Comparison of ENCODE assay signal across 21 cellular contexts in the genomic region with DNA sequence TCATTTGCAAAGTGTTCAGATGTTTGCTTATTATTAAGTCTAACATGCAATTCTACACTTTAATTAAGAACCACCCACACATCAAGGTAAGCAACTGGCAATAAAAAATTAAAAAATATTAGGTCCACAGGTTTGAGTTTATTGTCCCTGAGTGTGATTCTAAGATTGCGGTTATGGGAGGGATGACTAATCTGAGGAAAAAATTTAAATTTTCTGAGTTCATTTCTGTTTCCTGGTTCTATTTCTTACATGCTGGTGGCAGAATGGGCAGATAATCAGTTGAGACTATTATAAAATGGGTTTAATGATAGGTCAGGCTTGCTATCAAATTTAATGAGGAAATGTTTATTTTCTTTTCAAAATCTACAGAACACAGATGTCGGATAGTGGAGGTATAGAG.
"Had no signal": no experiment of that assay in that cellular context is flagged by ENCODE, and none has a peak within 500 bp of the region (broad histone marks: within the 10 kb centered on the region; RNA-seq: fewer than 3 reads in every experiment).

No MANE protein-coding gene starts in this region.

- H3K4me2 ChIP-seq: PC-9 had no signal

- H3K9me3 ChIP-seq: MG63, Peyer's patch, SJSA1 had no signal

- H3K27ac ChIP-seq: PC-9, Peyer's patch, SJSA1, SK-N-MC had no signal

- DNase-seq: KBM-7, MG63, NCI-H1092, NCI-H1105 treated with DMSO at 0.1 percent for 48 hours, NCI-H1417 treated with DMSO at 0.1 percent for 48 hours, NCI-H146, NCI-H1694 treated with DMSO at 0.1 percent for 48 hours, NCI-H1930, NCI-H2081, NCI-H2107, NCI-H2227 treated with DMSO at 0.1 percent for 48 hours, NCI-H524, NCI-H526 treated with DMSO at 0.1 percent for 48 hours, NCI-H774, PC-9, Peyer's patch, Right ventricle myocardium superior, RPMI8226, SIG-M5 had no signal

- H3K4me1 ChIP-seq: Peyer's patch, SJSA1 had no signal

- H3K36me3 ChIP-seq: MG63, Peyer's patch, SJSA1 had no signal

- H3K4me3 ChIP-seq: MG63, PC-9, Peyer's patch, SJSA1, SK-N-MC had no signal

- H3K27me3 ChIP-seq: MG63, Peyer's patch, SJSA1 had no signal
